In genomic region chr4:1092026-1092982, GRCh38 we compare ENCODE assay signal across 20 cellular contexts. TPM values are rescaled to one million over a fixed set of nuclear protein-coding genes. Genes with fewer than 3 reads are reported as not detected.
DNase-seq lines count a peak whose midpoint lies in the region; ATAC-seq, FAIRE-seq and TF ChIP-seq lines count a peak whose summit lies in the region.
"Had no signal": no experiment of that assay in that cellular context is flagged by ENCODE, and none has a peak within 500 bp of the region (broad histone marks: within the 10 kb centered on the region; RNA-seq: fewer than 3 reads in every experiment).

No MANE protein-coding gene starts in this region.

- peak; percentile 99 for ATAC-seq in GM23338

- H3K27me3 Mint-ChIP-seq in GM23338 (ENCODE audit: insufficient read depth, low read depth, poor library complexity) = peaks cover 6% of the 10 kb centered on the region
- H3K27me3 Mint-ChIP-seq in neural progenitor cell (ENCODE audit: insufficient read depth, low read depth) = peaks cover 10% of the 10 kb centered on the region
- peaks cover 10% of the 10 kb centered on the region for H3K27me3 Mint-ChIP-seq in activated naive CD4-positive, alpha-beta T cell treated with anti-CD3 and anti-CD28 coated beads, Interleukin-2, amount 10 ng/mL, durations not matched to agents 7 days and 5 days

- FAIRE-seq in HTR-8/SVneo (lab: Jason Lieb, UNC) = no peak
- FAIRE-seq: endometrium had no signal

- H3K4me1 ChIP-seq in BE2C = no peaks in the 10 kb centered on the region
- H3K4me1 ChIP-seq in GM23338 (ENCODE audit: insufficient read depth) = no peaks in the 10 kb centered on the region
- no peaks in the 10 kb centered on the region for H3K4me1 ChIP-seq in neural progenitor cell

- H3K27me3 ChIP-seq in BE2C (no peaks in the 10 kb centered on the region; the same call in 1 of the 2 replicates), GM23338 (ENCODE audit: insufficient read depth) (no peaks in the 10 kb centered on the region), neural progenitor cell (no peaks in the 10 kb centered on the region)

- H3K4me1 Mint-ChIP-seq in GM23338 (peaks cover 8% of the 10 kb centered on the region; the same call in 2 of the 3 replicates), neural progenitor cell (no peaks in the 10 kb centered on the region)
- no peaks in the 10 kb centered on the region for H3K4me1 Mint-ChIP-seq in activated naive CD4-positive, alpha-beta T cell treated with anti-CD3 and anti-CD28 coated beads, Interleukin-2, amount 10 ng/mL, durations not matched to agents 7 days and 5 days
- H3K4me1 Mint-ChIP-seq: B cell had no signal

- H3K4me3 ChIP-seq in BE2C (ENCODE audit: low read depth, low read length) (no peak overlapping the region), GM23338 (no peak overlapping the region), choroid plexus epithelial cell (ENCODE audit: low read depth, low read length) (no peak overlapping the region), neural progenitor cell (no peak overlapping the region)

- DNase-seq in BE2C (no peak), GM23338 (ENCODE audit: low spot score) (peak; percentile 72), choroid plexus epithelial cell (ENCODE audit: low read depth) (no peak), neural progenitor cell (ENCODE audit: low spot score) (no peak), HTR-8/SVneo (ENCODE audit: insufficient read length, low spot score) (no peak), MV-4-11 (lab: John Stamatoyannopoulos, UW) (no peak)
- DNase-seq in activated naive CD4-positive, alpha-beta T cell treated with anti-CD3 and anti-CD28 coated beads, Interleukin-2, amount 10 ng/mL, durations not matched to agents 7 days and 5 days = no peak
- DNase-seq in stimulated activated CD4-positive, alpha-beta T cell treated with anti-CD3 and anti-CD28 coated beads, Interleukin-1b, Interleukin-23, amount 100 ng/mL, for 48 hours = no peak
- DNase-seq: activated effector memory CD4-positive, alpha-beta T cell treated with anti-CD3 and anti-CD28 coated beads, Interleukin-2, amount 50 U/mL, for 16 hours; amygdala; cerebellar nuclear complex; DMS 273 treated with DMSO at 0.1 percent for 48 hours; NCI-H1436 treated with DMSO at 0.1 percent for 48 hours; NCI-H82; nucleus accumbens; right cardiac atrium; stimulated activated CD4-positive, alpha-beta T cell treated with anti-CD3 and anti-CD28 coated beads, Interleukin-2, amount 100 ng/mL, for 24 hours had no signal

- H3K36me3 ChIP-seq in BE2C (no peaks in the 10 kb centered on the region), GM23338 (ENCODE audit: insufficient read depth) (no peaks in the 10 kb centered on the region), neural progenitor cell (no peaks in the 10 kb centered on the region)

- H2AFZ ChIP-seq in GM23338 = no peak overlapping the region
- H2AFZ ChIP-seq in neural progenitor cell (replicated peaks) = no peak overlapping the region

- peaks cover 19% of the 10 kb centered on the region for H3K36me3 Mint-ChIP-seq in GM23338 (ENCODE audit: low read depth)
- peaks cover 4% of the 10 kb centered on the region for H3K36me3 Mint-ChIP-seq in neural progenitor cell
- H3K36me3 Mint-ChIP-seq in activated naive CD4-positive, alpha-beta T cell treated with anti-CD3 and anti-CD28 coated beads, Interleukin-2, amount 10 ng/mL, durations not matched to agents 7 days and 5 days = peaks cover 4% of the 10 kb centered on the region

- H3K27ac ChIP-seq in GM23338 (ENCODE audit: low read depth) (no peak overlapping the region), neural progenitor cell (no peak overlapping the region)

- H3F3A ChIP-seq in GM23338 (replicated peaks; ENCODE audit: low read depth) (no peaks in the 10 kb centered on the region), neural progenitor cell (ENCODE audit: low read depth) (no peaks in the 10 kb centered on the region)

- H3K79me2 ChIP-seq in GM23338 (replicated peaks; ENCODE audit: insufficient read depth) = no peaks in the 10 kb centered on the region
- H3K79me2 ChIP-seq in neural progenitor cell (ENCODE audit: low read depth) = no peaks in the 10 kb centered on the region

- H3K4me3 Mint-ChIP-seq in GM23338 = no peak overlapping the region
- no peak overlapping the region for H3K4me3 Mint-ChIP-seq in neural progenitor cell
- no peak overlapping the region for H3K4me3 Mint-ChIP-seq in activated naive CD4-positive, alpha-beta T cell treated with anti-CD3 and anti-CD28 coated beads, Interleukin-2, amount 10 ng/mL, durations not matched to agents 7 days and 5 days
- H3K4me3 Mint-ChIP-seq: B cell had no signal

- H3K9me3 ChIP-seq in BE2C (no peaks in the 10 kb centered on the region), neural progenitor cell (ENCODE audit: low read depth) (no peaks in the 10 kb centered on the region)

- no peaks in the 10 kb centered on the region for H3K9me2 ChIP-seq in GM23338 (ENCODE audit: insufficient read depth)

- CTCF ChIA-PET in activated naive CD4-positive, alpha-beta T cell treated with anti-CD3 and anti-CD28 coated beads, Interleukin-2, amount 10 ng/mL, durations not matched to agents 7 days and 5 days (lab: Charles Lee) = interaction anchor here (0.5 kb wide), 1 partner anchor 296 kb away, joined by 4 read pairs; no protein-coding TSS in a partner anchor

- TF ChIP-seq CTCF in BE2C (IDR thresholded peaks at IDR 0.05; ENCODE audit: low read depth, low read length) = peak; percentile 15; the same call in 1 of the 2 replicates
- peak; percentile 65 to 73 for TF ChIP-seq CTCF in GM23338 (conservative IDR thresholded peaks at IDR 0.05; ENCODE audit: low read depth in 2 of 2)
- TF ChIP-seq CTCF in choroid plexus epithelial cell (conservative IDR thresholded peaks at IDR 0.05; ENCODE audit: low read depth, low read length) = peak; percentile 5
- peak; percentile 19 for TF ChIP-seq CTCF in neural progenitor cell (IDR thresholded peaks at IDR 0.05)

- H3K4me2 ChIP-seq in GM23338 (no peak overlapping the region), neural progenitor cell (no peak overlapping the region)

- H3K27ac Mint-ChIP-seq in GM23338 (0 out of 2 replicates have a peak overlapping the region, but pooled peaks have one; percentile 31), neural progenitor cell (no peak overlapping the region)
- no peak overlapping the region for H3K27ac Mint-ChIP-seq in activated naive CD4-positive, alpha-beta T cell treated with anti-CD3 and anti-CD28 coated beads, Interleukin-2, amount 10 ng/mL, durations not matched to agents 7 days and 5 days
- H3K27ac Mint-ChIP-seq: B cell had no signal

- H3K9me3 Mint-ChIP-seq in GM23338 (peaks cover 28% of the 10 kb centered on the region), neural progenitor cell (peaks cover 23% of the 10 kb centered on the region)
- peaks cover 17% of the 10 kb centered on the region for H3K9me3 Mint-ChIP-seq in activated naive CD4-positive, alpha-beta T cell treated with anti-CD3 and anti-CD28 coated beads, Interleukin-2, amount 10 ng/mL, durations not matched to agents 7 days and 5 days

- no peak overlapping the region for H3K9ac ChIP-seq in neural progenitor cell

- H4K20me1 ChIP-seq in GM23338 (replicated peaks; ENCODE audit: insufficient read depth) (no peaks in the 10 kb centered on the region), neural progenitor cell (ENCODE audit: low read depth) (no peaks in the 10 kb centered on the region)

TF ChIP-seq in GM23338, 12 proteins besides CTCF, POLR2A, EP300 and RAD21 (continues in another document):
- TF ChIP-seq ZNF114 (CRISPR knock-in tag; IDR thresholded peaks at IDR 0.05) = no peak
- TF ChIP-seq ZNF331 (CRISPR knock-in tag; IDR thresholded peaks at IDR 0.05; ENCODE audit: low read depth) = no peak
- no peak for TF ChIP-seq STAT1 (IDR thresholded peaks at IDR 0.05; ENCODE audit: unreplicated experiment)

RNA-seq across cellular contexts. Expression of gene RNF212, which starts 21.1 kb away (rescaled TPM):
- polyA plus RNA-seq in BE2C (2012; ENCODE audit: insufficient read depth, insufficient read length, low read depth) = not detected
- total RNA-seq in GM23338 (2014; rRNA removed; shearing (Covaris generic)) = 11.8 and 20.6 TPM in 2 replicates
- polyA plus RNA-seq in GM23338 (2016; fragmentation: Nextera tagmentation; extraction: Ambion mirVana) = 17.0 and 19.7 TPM in 2 replicates
- total RNA-seq in neural progenitor cell (ENCODE audit: low replicate concordance) = 3.4 and 3.7 TPM in 2 replicates
- total RNA-seq: HT1080 had no signal

Comparison
In these comparisons a context has a peak if more than half of its experiments do, and no peak if none do; other contexts are left out.
1. CTCF ChIP-seq: peak in every context shown above with its lines; median percentile 69 in GM23338; 19 in neural progenitor cell; 15 in BE2C; 5 in choroid plexus epithelial cell.